2 cellular contexts compared by ENCODE assay signal in genomic region chr13:99434258-99434788, GRCh38.
TF ChIP-seq lines count a peak whose summit lies in the region.

No MANE protein-coding gene starts in this region.

TF ChIP-seq in H1, 55 proteins besides CTCF, POLR2A, EP300 and RAD21 (continued from another document):
- TF ChIP-seq HDAC2 (IDR thresholded peaks at IDR 0.05; ENCODE audit: borderline replicate concordance in 1 of 2, low read depth in 2 of 2, low read length in 2 of 2) (no peak), RBBP5 (IDR thresholded peaks at IDR 0.05; ENCODE audit: borderline replicate concordance, low read depth, low read length) (no peak)
TF ChIP-seq in H1: peak in this region for 0.

TF ChIP-seq in SK-N-SH treated with all-trans-retinoic acid at 6 μM for 48 hours, 23 proteins besides CTCF, POLR2A, EP300 and RAD21 (continued from another document):
- TF ChIP-seq TSHZ2 (CRISPR knock-in tag; IDR thresholded peaks at IDR 0.05), result no peak
- TF ChIP-seq OSR1 (CRISPR knock-in tag; IDR thresholded peaks at IDR 0.05), result no peak
- no peak for TF ChIP-seq ZFP3 (CRISPR knock-in tag; IDR thresholded peaks at IDR 0.05)
- TF ChIP-seq CSDC2 (CRISPR knock-in tag; IDR thresholded peaks at IDR 0.05), result no peak
- no peak for TF ChIP-seq ZNF565 (CRISPR knock-in tag; conservative IDR thresholded peaks at IDR 0.05; ENCODE audit: low read depth)
TF ChIP-seq in SK-N-SH treated with all-trans-retinoic acid at 6 μM for 48 hours: peak in this region for 0.
